Comparison of ENCODE assay signal across 16 cellular contexts in the genomic region with DNA sequence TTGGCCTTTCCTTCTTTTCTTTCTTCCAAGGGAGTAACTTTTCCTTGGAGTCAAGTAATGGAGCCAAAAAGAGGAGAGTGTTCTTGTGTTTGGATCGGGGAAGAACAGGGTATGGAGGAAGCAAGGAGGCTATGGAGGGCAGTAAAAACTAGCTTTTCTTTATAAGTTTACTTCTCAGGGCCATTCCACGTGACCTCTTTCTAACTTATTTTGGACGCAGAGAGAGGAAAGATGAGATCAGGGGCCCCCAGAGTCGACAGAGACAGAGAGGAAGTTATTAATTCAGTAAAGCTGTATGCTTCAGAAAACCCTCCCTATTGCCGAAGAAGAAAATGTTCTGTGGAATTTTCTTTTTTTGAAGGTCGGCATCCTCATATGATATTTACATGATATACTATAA.
A peak's percentile ranks its signal among the peaks of the same experiment; 100 is the strongest.
DNase-seq lines count a peak whose midpoint lies in the region; ATAC-seq and TF ChIP-seq lines count a peak whose summit lies in the region.
"Had no signal": no experiment of that assay in that cellular context is flagged by ENCODE, and none has a peak within 500 bp of the region (broad histone marks: within the 10 kb centered on the region; RNA-seq: fewer than 3 reads in every experiment).

No MANE protein-coding gene starts in this region.

- H3K4me1 ChIP-seq in muscle layer of duodenum (ENCODE audit: control insufficient read depth in 1 of 2, insufficient read depth in 2 of 2, low read length in 2 of 2) (peaks cover 0 to under 1% of the 10 kb centered on the region in 2 donors), thymus (ENCODE audit: control insufficient read depth, insufficient read depth, low read length) (no peaks in the 10 kb centered on the region)

- H3K9me3 ChIP-seq in SK-N-MC (ENCODE audit: low read depth, low read length) (no peaks in the 10 kb centered on the region), muscle layer of duodenum (ENCODE audit: control insufficient read depth in 1 of 2, low read length in 2 of 2) (no peaks in the 10 kb centered on the region), thymus (ENCODE audit: control insufficient read depth) (no peaks in the 10 kb centered on the region)
- H3K9me3 ChIP-seq: ovary had no signal

- 68% methylated on average over 6 of the region's 6 CpGs for WGBS in thymus

- H3K27ac ChIP-seq in SK-N-MC (peak overlapping the region; percentile 96), muscle layer of duodenum (ENCODE audit: low read length) (peak overlapping the region; percentile 68), thymus (ENCODE audit: low read depth) (peak overlapping the region; percentile 52)
- H3K27ac ChIP-seq: ovary had no signal

- no peak for ATAC-seq in HG02973 (IDR thresholded peaks at IDR 0.05; ENCODE audit: unreplicated experiment)
- ATAC-seq: stimulated activated naive CD8-positive, alpha-beta T cell treated with anti-CD3 and anti-CD28 coated beads, Interleukin-15, Interleukin-2, amounts not matched to agents 100 U/mL and 50 U/mL, for 24 hours had no signal

- H3K27me3 ChIP-seq in muscle layer of duodenum (ENCODE audit: low read depth, low read length): no peaks in the 10 kb centered on the region
- no peaks in the 10 kb centered on the region for H3K27me3 ChIP-seq in thymus (ENCODE audit: control insufficient read depth, insufficient read depth)
- H3K27me3 ChIP-seq: ovary had no signal

- H3K9ac ChIP-seq in SK-N-MC (ENCODE audit: insufficient read length): peak overlapping the region; percentile 77

- peak overlapping the region; percentile 70 for H3K4me3 ChIP-seq in SK-N-MC
- no peak overlapping the region for H3K4me3 ChIP-seq in fibroblast of the aortic adventitia (ENCODE audit: low read depth, low read length)
- no peak overlapping the region for H3K4me3 ChIP-seq in muscle layer of duodenum (ENCODE audit: low read depth in 1 of 2, low read length in 2 of 2)
- H3K4me3 ChIP-seq in thymus (ENCODE audit: low read length): no peak overlapping the region
- H3K4me3 ChIP-seq: ovary had no signal

- no peak for TF ChIP-seq CTCF in fibroblast of the aortic adventitia (IDR thresholded peaks at IDR 0.05; ENCODE audit: insufficient read depth, low read length)

- H3K36me3 ChIP-seq in SK-N-MC (ENCODE audit: insufficient read depth, low read length): no peaks in the 10 kb centered on the region
- H3K36me3 ChIP-seq in muscle layer of duodenum (ENCODE audit: control insufficient read depth in 1 of 2, insufficient read depth in 2 of 2, low read length in 2 of 2): no peaks in the 10 kb centered on the region
- no peaks in the 10 kb centered on the region for H3K36me3 ChIP-seq in thymus (ENCODE audit: control insufficient read depth, insufficient read depth)
- H3K36me3 ChIP-seq: ovary had no signal

- DNase-seq in SK-N-MC (ENCODE audit: low read depth, low spot score): peak; percentile 16
- DNase-seq in fibroblast of the aortic adventitia (ENCODE audit: low read depth): peak; percentile 33
- DNase-seq in NCI-H1417 treated with DMSO at 0.1 percent for 48 hours (lab: John Stamatoyannopoulos, UW): no peak
- no peak for DNase-seq in CD1c-positive myeloid dendritic cell (ENCODE audit: extremely low spot score)
- no peak for DNase-seq in NCI-H2029 treated with DMSO at 0.1 percent for 48 hours (lab: John Stamatoyannopoulos, UW)
- DNase-seq: activated CD8-positive, alpha-beta memory T cell treated with anti-CD3 and anti-CD28 coated beads for 24 hours; activated naive CD4-positive, alpha-beta T cell treated with anti-CD3 and anti-CD28 coated beads, Interleukin-2, amount 10 ng/mL, durations not matched to agents 7 days and 5 days; C1 segment of cervical spinal cord; IMR-90; NCI-H526 treated with DMSO at 0.1 percent for 48 hours; ovary; stimulated activated CD4-positive, alpha-beta T cell treated with anti-CD3 and anti-CD28 coated beads, Interleukin-4, amount 100 ng/mL, for 24 hours; stimulated activated naive CD8-positive, alpha-beta T cell treated with anti-CD3 and anti-CD28 coated beads, Interleukin-15, Interleukin-2, amounts not matched to agents 100 U/mL and 50 U/mL, for 24 hours had no signal

Comparison
In these comparisons a context has a peak if more than half of its experiments do, and no peak if none do; other contexts are left out.
1. DNase-seq: peak in SK-N-MC (single experiment) and fibroblast of the aortic adventitia (single experiment); none in NCI-H1417 treated with DMSO at 0.1 percent for 48 hours (single experiment), CD1c-positive myeloid dendritic cell (single experiment) and NCI-H2029 treated with DMSO at 0.1 percent for 48 hours (single experiment).
2. Peak in every context shown above with its lines, with median percentiles within 50 percentile points of each other: H3K27ac ChIP-seq.